In the genomic region with DNA sequence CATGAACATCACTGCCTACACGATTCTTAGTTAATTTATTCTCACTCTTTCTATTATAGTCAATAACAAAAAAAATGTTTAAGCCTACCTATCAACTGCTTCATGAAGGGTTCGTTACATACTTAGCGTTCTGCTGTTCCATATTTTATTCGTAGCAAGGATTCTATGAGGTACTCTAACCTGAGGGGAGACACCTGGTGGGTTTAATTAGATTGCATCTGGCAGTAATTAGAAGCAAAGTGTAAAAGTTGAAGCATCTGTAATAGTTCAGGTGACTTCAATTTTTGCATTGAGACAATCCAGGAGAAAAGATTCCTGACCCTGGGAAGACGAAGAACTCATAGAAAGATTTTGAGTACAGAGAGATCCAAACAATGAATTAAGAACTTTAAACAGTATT, we compare ENCODE assay signal across 2 cellular contexts.
TF ChIP-seq lines count a peak whose summit lies in the region.

No MANE protein-coding gene starts in this region.

TF ChIP-seq in H1, 55 proteins besides CTCF, POLR2A, EP300 and RAD21 (continued from another document):
- TF ChIP-seq KDM4A (IDR thresholded peaks at IDR 0.05; ENCODE audit: low read depth, low read length, severe bottlenecking) (no peak), SIN3A (conservative IDR thresholded peaks at IDR 0.05 in 1 of 2, IDR thresholded peaks at IDR 0.05 in 1 of 2; ENCODE audit: low read depth in 1 of 2, low read length in 2 of 2) (no peak), SUZ12 (IDR thresholded peaks at IDR 0.05; ENCODE audit: low read length) (no peak), POU5F1 (IDR thresholded peaks at IDR 0.05; ENCODE audit: low read depth, low read length) (no peak)

TF ChIP-seq in HepG2, 621 proteins besides CTCF, POLR2A, EP300 and RAD21 (continued from another document):
- TF ChIP-seq, protein P1, sequence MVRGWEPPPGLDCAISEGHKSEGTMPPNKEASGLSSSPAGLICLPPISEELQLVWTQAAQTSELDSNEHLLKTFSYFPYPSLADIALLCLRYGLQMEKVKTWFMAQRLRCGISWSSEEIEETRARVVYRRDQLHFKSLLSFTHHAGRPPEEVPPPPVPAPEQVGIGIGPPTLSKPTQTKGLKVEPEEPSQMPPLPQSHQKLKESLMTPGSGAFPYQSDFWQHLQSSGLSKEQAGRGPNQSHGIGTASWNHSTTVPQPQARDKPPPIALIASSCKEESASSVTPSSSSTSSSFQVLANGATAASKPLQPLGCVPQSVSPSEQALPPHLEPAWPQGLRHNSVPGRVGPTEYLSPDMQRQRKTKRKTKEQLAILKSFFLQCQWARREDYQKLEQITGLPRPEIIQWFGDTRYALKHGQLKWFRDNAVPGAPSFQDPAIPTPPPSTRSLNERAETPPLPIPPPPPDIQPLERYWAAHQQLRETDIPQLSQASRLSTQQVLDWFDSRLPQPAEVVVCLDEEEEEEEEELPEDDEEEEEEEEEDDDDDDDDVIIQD (CRISPR knock-in tag; IDR thresholded peaks at IDR 0.05; ENCODE audit: low read depth): no peak
- TF ChIP-seq EEA1 (CRISPR knock-in tag; IDR thresholded peaks at IDR 0.05; ENCODE audit: borderline replicate concordance) (no peak), ZNF510 (CRISPR knock-in tag; IDR thresholded peaks at IDR 0.05; ENCODE audit: low read depth) (no peak), LCORL (IDR thresholded peaks at IDR 0.05) (no peak), LCORL (CRISPR knock-in tag; IDR thresholded peaks at IDR 0.05) (no peak), ZNF709 (CRISPR knock-in tag; IDR thresholded peaks at IDR 0.05) (no peak), ZNF333 (CRISPR knock-in tag; IDR thresholded peaks at IDR 0.05; ENCODE audit: borderline replicate concordance) (no peak), ZSCAN22 (CRISPR knock-in tag; IDR thresholded peaks at IDR 0.05) (no peak), FOXC1 (CRISPR knock-in tag; IDR thresholded peaks at IDR 0.05; ENCODE audit: borderline replicate concordance) (no peak), ZNF282 (IDR thresholded peaks at IDR 0.05; ENCODE audit: partially characterized antibody) (no peak), KDM1A (CRISPR knock-in tag; IDR thresholded peaks at IDR 0.05) (no peak), GTF2F1 (IDR thresholded peaks at IDR 0.05; ENCODE audit: low read length) (no peak), NFYC (CRISPR knock-in tag; IDR thresholded peaks at IDR 0.05) (no peak), ZNF337 (CRISPR knock-in tag; IDR thresholded peaks at IDR 0.05; ENCODE audit: borderline replicate concordance, low read depth) (no peak), EED (CRISPR knock-in tag; IDR thresholded peaks at IDR 0.05) (no peak)
- TF ChIP-seq, protein P2, sequence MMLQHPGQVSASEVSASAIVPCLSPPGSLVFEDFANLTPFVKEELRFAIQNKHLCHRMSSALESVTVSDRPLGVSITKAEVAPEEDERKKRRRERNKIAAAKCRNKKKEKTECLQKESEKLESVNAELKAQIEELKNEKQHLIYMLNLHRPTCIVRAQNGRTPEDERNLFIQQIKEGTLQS (CRISPR knock-in tag; IDR thresholded peaks at IDR 0.05): no peak
